In the genomic region with DNA sequence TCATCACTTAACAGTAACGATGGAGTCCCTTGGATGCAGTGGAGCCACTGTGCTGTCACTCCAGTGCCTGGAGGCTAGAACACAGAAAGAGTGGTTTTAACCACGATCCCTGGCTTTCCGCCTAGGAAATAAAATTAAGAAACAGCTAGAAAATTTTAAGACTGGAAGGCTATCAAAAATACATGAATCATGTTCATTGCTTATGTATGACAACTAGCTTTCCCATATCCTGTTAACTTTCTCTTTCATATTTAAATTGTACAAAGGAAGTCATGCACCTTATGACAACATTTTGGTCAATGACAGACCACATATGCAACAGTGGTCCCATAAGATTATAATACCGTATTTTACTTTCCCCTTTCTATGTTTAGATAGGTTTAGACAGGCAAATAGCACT, we compare ENCODE assay signal across 18 cellular contexts.
DNase-seq lines count a peak whose midpoint lies in the region; ATAC-seq and TF ChIP-seq lines count a peak whose summit lies in the region.
"Had no signal": no experiment of that assay in that cellular context is flagged by ENCODE, and none has a peak within 500 bp of the region (broad histone marks: within the 10 kb centered on the region; RNA-seq: fewer than 3 reads in every experiment).

No MANE protein-coding gene starts in this region.

- BruUV-seq in mammary epithelial cell (replicated peaks; lab: Mats Ljungman, UMichigan): no TSS peak

- H3K4me3 ChIP-seq in astrocyte of the cerebellum (ENCODE audit: low read depth, low read length): no peak overlapping the region
- H3K4me3 ChIP-seq in mammary epithelial cell (replicated peaks in 1 of 3; ENCODE audit: insufficient read depth in 1 of 3, low read depth in 2 of 3, low read length in 3 of 3): no peak overlapping the region
- H3K4me3 ChIP-seq: BLaER1 treated with 17β-estradiol and CSF1 and Interleukin-3, amounts not matched to agents 10 nM and 100 nM; GM23248 had no signal

- 43% methylated on average over 4 of the region's 4 CpGs for WGBS in mammary epithelial cell (ENCODE audit: low coverage, missing lambda C conversion rate)

- H3K9me3 ChIP-seq in mammary epithelial cell (replicated peaks; ENCODE audit: insufficient read depth, low read length): no peaks in the 10 kb centered on the region
- H3K9me3 ChIP-seq: BLaER1 treated with 17β-estradiol and CSF1 and Interleukin-3, amounts not matched to agents 10 nM and 100 nM had no signal

- H2AFZ ChIP-seq in mammary epithelial cell (ENCODE audit: low read depth, low read length): no peak overlapping the region
- H2AFZ ChIP-seq: GM23248 had no signal

- H3K27me3 ChIP-seq in mammary epithelial cell (ENCODE audit: insufficient read depth, low read length): no peaks in the 10 kb centered on the region
- H3K27me3 ChIP-seq: BLaER1 treated with 17β-estradiol and CSF1 and Interleukin-3, amounts not matched to agents 10 nM and 100 nM had no signal

- no peak overlapping the region for H3K27ac ChIP-seq in mammary epithelial cell (ENCODE audit: insufficient read depth, low read depth, low read length)
- H3K27ac ChIP-seq: BLaER1 treated with 17β-estradiol and CSF1 and Interleukin-3, amounts not matched to agents 10 nM and 100 nM; GM23248; HL-60 had no signal

- intact Hi-C loops in mammary epithelial cell (cut with micrococcal nuclease): no loop called here

- no peaks in the 10 kb centered on the region for H3K36me3 ChIP-seq in mammary epithelial cell (ENCODE audit: insufficient read depth, low read length)
- H3K36me3 ChIP-seq: BLaER1 treated with 17β-estradiol and CSF1 and Interleukin-3, amounts not matched to agents 10 nM and 100 nM had no signal

- H3K79me2 ChIP-seq in mammary epithelial cell (ENCODE audit: insufficient read depth, low read length): no peaks in the 10 kb centered on the region

- dilution Hi-C loops in mammary epithelial cell (cut with HindIII; ENCODE audit: low sequenced_read_pairs): loop anchor here (5.0 kb wide), 1 partner anchor 34 kb away; no protein-coding TSS in a partner anchor

- DNase-seq in ELR (ENCODE audit: low read depth) (peak; percentile 9), NCI-H226 (peak; percentile 5), astrocyte of the cerebellum (ENCODE audit: low read depth) (peak; percentile 52), fibroblast of peridontal ligament (ENCODE audit: extremely low read depth) (peak; percentile 69), SKM-1 (lab: John Stamatoyannopoulos, UW; ENCODE audit: unreplicated experiment) (no peak), mammary epithelial cell (no peak), NCI-H2081 (lab: John Stamatoyannopoulos, UW) (no peak), omental fat pad (ENCODE audit: low spot score) (no peak)
- DNase-seq: CD8-positive, alpha-beta T cell; COR-L47; DMS153; DMS79; GM23248; HCEC 1CT; KBM-7 had no signal

- no peak overlapping the region for H3K4me2 ChIP-seq in mammary epithelial cell (ENCODE audit: insufficient read depth, low read depth, low read length)
- H3K4me2 ChIP-seq: BLaER1 treated with 17β-estradiol and CSF1 and Interleukin-3, amounts not matched to agents 10 nM and 100 nM had no signal

- TF ChIP-seq CTCF in astrocyte of the cerebellum (IDR thresholded peaks at IDR 0.05; ENCODE audit: low read depth, low read length, missing control alignments) (no peak), mammary epithelial cell (conservative IDR thresholded peaks at IDR 0.05 in 1 of 2, IDR thresholded peaks at IDR 0.05 in 1 of 2; ENCODE audit: extremely low read depth in 1 of 2, insufficient read depth in 1 of 2, low read depth in 1 of 2, low read length in 2 of 2) (no peak), omental fat pad (IDR thresholded peaks at IDR 0.05) (no peak)

- no peaks in the 10 kb centered on the region for H4K20me1 ChIP-seq in mammary epithelial cell (ENCODE audit: insufficient read depth, low read length)
- H4K20me1 ChIP-seq: BLaER1 treated with 17β-estradiol and CSF1 and Interleukin-3, amounts not matched to agents 10 nM and 100 nM had no signal

- no peak overlapping the region for H3K9ac ChIP-seq in mammary epithelial cell (ENCODE audit: insufficient read depth, low read length)
- H3K9ac ChIP-seq: BLaER1 treated with 17β-estradiol and CSF1 and Interleukin-3, amounts not matched to agents 10 nM and 100 nM; GM23248 had no signal

- CTCF ChIA-PET in mammary epithelial cell (lab: Charles Lee; ENCODE audit: low non-redundant PET): no interaction called here

- no peaks in the 10 kb centered on the region for H3K4me1 ChIP-seq in mammary epithelial cell (ENCODE audit: insufficient read depth, low read length)
- H3K4me1 ChIP-seq: BLaER1 treated with 17β-estradiol and CSF1 and Interleukin-3, amounts not matched to agents 10 nM and 100 nM had no signal

- in situ Hi-C loops in astrocyte of the cerebellum (cut with HindIII; ENCODE audit: low sequenced_read_pairs): no loop called here
- in situ Hi-C loops in mammary epithelial cell (cut with MboI; ENCODE audit: low sequenced_read_pairs in 2 of 2): no loop called here

- ATAC-seq in omental fat pad (ENCODE audit: low FRiP score): no peak
- ATAC-seq: CD8-positive, alpha-beta T cell; HepG2 had no signal

Comparison
In these comparisons a context has a peak if more than half of its experiments do, and no peak if none do; other contexts are left out.
1. DNase-seq: peak in ELR (single experiment), NCI-H226 (single experiment), astrocyte of the cerebellum (single experiment) and fibroblast of peridontal ligament (single experiment); none in SKM-1 (single experiment), mammary epithelial cell (single experiment), NCI-H2081 (0 of 2) and omental fat pad (single experiment).